Comparison of ENCODE assay signal across 8 cellular contexts in the genomic region with DNA sequence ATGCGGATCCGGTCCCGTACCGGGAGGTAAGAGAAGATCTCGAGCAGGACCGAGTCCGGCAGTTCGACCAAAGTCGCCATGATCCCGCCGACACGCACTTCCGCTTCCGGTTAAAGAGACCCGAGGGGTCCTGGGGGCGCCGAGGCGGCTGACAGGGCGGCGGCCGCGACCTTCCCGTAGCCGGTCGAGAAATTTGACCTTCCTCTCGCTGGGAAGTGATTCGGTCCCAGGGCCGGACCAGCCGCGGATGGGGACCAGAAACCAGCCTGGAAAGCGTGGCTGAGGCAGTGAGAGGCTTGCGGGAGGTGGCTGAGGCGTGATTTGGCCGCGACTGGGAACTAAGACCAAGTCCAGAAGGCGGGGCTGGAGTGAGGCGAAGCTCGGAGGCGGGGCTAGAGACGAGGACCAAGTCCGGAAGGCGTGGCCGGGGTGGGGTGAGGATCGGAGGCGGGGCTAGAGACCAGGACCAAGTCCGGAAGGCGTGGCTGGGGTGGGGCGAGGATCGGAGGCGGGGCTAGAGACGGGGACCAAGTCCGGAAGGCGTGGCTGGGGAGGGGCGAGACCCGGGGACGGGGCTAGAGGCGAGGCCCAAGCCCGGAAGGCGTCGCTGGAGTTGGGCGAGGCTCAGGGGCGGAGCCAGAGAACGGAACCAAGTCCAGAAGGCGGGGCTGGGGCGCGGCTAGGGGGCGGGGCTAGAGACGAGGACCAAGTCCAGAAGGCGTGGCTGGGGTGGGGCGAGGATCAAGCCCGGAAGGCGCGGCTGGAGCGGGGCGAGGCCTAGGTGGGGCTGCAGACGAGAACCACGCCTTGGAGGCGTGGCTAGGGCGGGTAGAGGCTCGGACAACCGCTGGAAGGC. TPM values are rescaled to one million over a fixed set of nuclear protein-coding genes. Genes with fewer than 3 reads are reported as not detected.
A peak's percentile ranks its signal among the peaks of the same experiment; 100 is the strongest.
DNase-seq lines count a peak whose midpoint lies in the region; ATAC-seq and TF ChIP-seq lines count a peak whose summit lies in the region.

TSS of gene FBXL12 (minus strand) at position 346 of the 856 bp plus-strand sequence. CDS start at position 80, 266 bp downstream.

- peak within 1 kb of the TSS; percentile 87 for H2AFZ ChIP-seq in neuron (ENCODE audit: low read depth, low read length)

- H3K9me3 ChIP-seq in HEK293 (ENCODE audit: control insufficient read depth, insufficient read depth, low read depth, low read length) = no peaks in the 10 kb centered on the region
- H3K9me3 ChIP-seq in neuron (ENCODE audit: low read length) = peaks cover 7% of the 10 kb centered on the region
- H3K9me3 ChIP-seq in subcutaneous abdominal adipose tissue (ENCODE audit: control insufficient read depth in 5 of 5, low read length in 5 of 5) = no peaks in the 10 kb centered on the region

- H3K36me3 ChIP-seq in HEK293 (ENCODE audit: control insufficient read depth in 2 of 2, insufficient read depth in 1 of 2, low read length in 2 of 2) (peaks cover 4 to 9% of the 10 kb centered on the region in 2 experiments; a peak in 2 of 3 replicates), neuron (ENCODE audit: insufficient read depth, low read length) (peaks cover 7% of the 10 kb centered on the region), subcutaneous abdominal adipose tissue (ENCODE audit: control insufficient read depth in 5 of 5, insufficient read depth in 5 of 5, low read length in 5 of 5) (peaks cover 0 to 3% (median 0%) of the 10 kb centered on the region in 5 donors)

- peak; percentile 90 for ATAC-seq in foreskin keratinocyte

- in situ Hi-C loops in SK-MEL-5 (cut with HindIII; ENCODE audit: low pct_unique_long_range_greater_than_20kb, low sequenced_read_pairs) = no loop called here

- POLR2A ChIA-PET in HEK293 (lab: Yijun Ruan, JAX) = interaction anchor here (0.6 to 1.9 kb wide), 9 partner anchors 8 to 50 kb away, joined by 3 to 29 read pairs (median 3); partner anchors contain the start of genes PIN1, UBL5 and ZNF846

- peak within 1 kb of the TSS; percentile 58 for H3K27ac ChIP-seq in HEK293 (ENCODE audit: extremely low read depth, low read depth, low read length)
- peak within 1 kb of the TSS; percentile 91 for H3K27ac ChIP-seq in foreskin keratinocyte
- peak within 1 kb of the TSS; percentile 84 for H3K27ac ChIP-seq in subcutaneous abdominal adipose tissue (ENCODE audit: low read depth, low read length)

- H3K4me3 ChIP-seq in HEK293 (ENCODE audit: low read depth, low read length) (peak within 1 kb of the TSS; percentile 100), neuron (ENCODE audit: low read length) (peak within 1 kb of the TSS; percentile 88), subcutaneous abdominal adipose tissue (ENCODE audit: low read depth in 1 of 5, low read length in 5 of 5) (peak within 1 kb of the TSS; percentile 75 to 96 (median 89))

- no peak for TF ChIP-seq CTCF in HEK293 (tag by site-specific recombination; IDR thresholded peaks at IDR 0.05)
- TF ChIP-seq CTCF in foreskin keratinocyte (conservative IDR thresholded peaks at IDR 0.05) = no peak

- peak within 1 kb of the TSS in 4 of 5 donors; percentile 88 to 98 (median 95) for H3K9ac ChIP-seq in subcutaneous abdominal adipose tissue (ENCODE audit: low read length in 5 of 5)

- CTCF ChIA-PET in HEK293 (lab: Yijun Ruan, JAX) = interaction anchor here (0.6 kb wide), 2 partner anchors 23 to 424 kb away, joined by 3 to 4 read pairs; no protein-coding TSS in a partner anchor

- DNase-seq in GDM1 (lab: John Stamatoyannopoulos, UW) = peak; percentile 100
- peak; percentile 100 for DNase-seq in MV-4-11 (lab: John Stamatoyannopoulos, UW)
- peak; percentile 98 for DNase-seq in SK-MEL-5 (ENCODE audit: low read depth, low spot score)
- peak; percentile 100 for DNase-seq in activated naive CD4-positive, alpha-beta T cell treated with Interleukin-2 at 50 U/mL for 16 hours
- peak; percentile 96 to 98 for DNase-seq in foreskin keratinocyte

- no peaks in the 10 kb centered on the region for H3K27me3 ChIP-seq in foreskin keratinocyte
- H3K27me3 ChIP-seq in neuron (ENCODE audit: insufficient read depth, low read length) = no peaks in the 10 kb centered on the region
- no peaks in the 10 kb centered on the region for H3K27me3 ChIP-seq in subcutaneous abdominal adipose tissue (ENCODE audit: control insufficient read depth in 5 of 5, insufficient read depth in 4 of 5, low read length in 5 of 5)

- H3K4me1 ChIP-seq in HEK293 (ENCODE audit: control insufficient read depth, insufficient read depth, low read length) = peaks cover 4% of the 10 kb centered on the region; the same call in 1 of the 2 replicates
- no peaks in the 10 kb centered on the region for H3K4me1 ChIP-seq in foreskin keratinocyte
- peaks cover 15% of the 10 kb centered on the region for H3K4me1 ChIP-seq in neuron (ENCODE audit: insufficient read depth, low read length)
- peaks cover 2 to 26% (median 18%) of the 10 kb centered on the region in 5 donors for H3K4me1 ChIP-seq in subcutaneous abdominal adipose tissue (ENCODE audit: control insufficient read depth in 5 of 5, insufficient read depth in 5 of 5, low read length in 5 of 5)

TF ChIP-seq in HEK293, 187 proteins besides CTCF, POLR2A, EP300 and RAD21 (continues in another document):
- TF ChIP-seq FEZF1 (tag by site-specific recombination; IDR thresholded peaks at IDR 0.05) = no peak
- TF ChIP-seq GFI1B (tag by site-specific recombination; IDR thresholded peaks at IDR 0.05) = no peak
- no peak for TF ChIP-seq SALL2 (tag by site-specific recombination; IDR thresholded peaks at IDR 0.05; ENCODE audit: borderline replicate concordance)
- no peak for TF ChIP-seq ZNF596 (tag by site-specific recombination; IDR thresholded peaks at IDR 0.05)
- no peak for TF ChIP-seq SCRT2 (tag by site-specific recombination; IDR thresholded peaks at IDR 0.05)
- no peak for TF ChIP-seq HOXD13 (CRISPR knock-in tag; IDR thresholded peaks at IDR 0.05; ENCODE audit: borderline replicate concordance)
- TF ChIP-seq ZNF623 (tag by site-specific recombination; IDR thresholded peaks at IDR 0.05) = no peak
- TF ChIP-seq YY2 (tag by site-specific recombination; IDR thresholded peaks at IDR 0.05) = peak; percentile 79
- TF ChIP-seq, protein P1, sequence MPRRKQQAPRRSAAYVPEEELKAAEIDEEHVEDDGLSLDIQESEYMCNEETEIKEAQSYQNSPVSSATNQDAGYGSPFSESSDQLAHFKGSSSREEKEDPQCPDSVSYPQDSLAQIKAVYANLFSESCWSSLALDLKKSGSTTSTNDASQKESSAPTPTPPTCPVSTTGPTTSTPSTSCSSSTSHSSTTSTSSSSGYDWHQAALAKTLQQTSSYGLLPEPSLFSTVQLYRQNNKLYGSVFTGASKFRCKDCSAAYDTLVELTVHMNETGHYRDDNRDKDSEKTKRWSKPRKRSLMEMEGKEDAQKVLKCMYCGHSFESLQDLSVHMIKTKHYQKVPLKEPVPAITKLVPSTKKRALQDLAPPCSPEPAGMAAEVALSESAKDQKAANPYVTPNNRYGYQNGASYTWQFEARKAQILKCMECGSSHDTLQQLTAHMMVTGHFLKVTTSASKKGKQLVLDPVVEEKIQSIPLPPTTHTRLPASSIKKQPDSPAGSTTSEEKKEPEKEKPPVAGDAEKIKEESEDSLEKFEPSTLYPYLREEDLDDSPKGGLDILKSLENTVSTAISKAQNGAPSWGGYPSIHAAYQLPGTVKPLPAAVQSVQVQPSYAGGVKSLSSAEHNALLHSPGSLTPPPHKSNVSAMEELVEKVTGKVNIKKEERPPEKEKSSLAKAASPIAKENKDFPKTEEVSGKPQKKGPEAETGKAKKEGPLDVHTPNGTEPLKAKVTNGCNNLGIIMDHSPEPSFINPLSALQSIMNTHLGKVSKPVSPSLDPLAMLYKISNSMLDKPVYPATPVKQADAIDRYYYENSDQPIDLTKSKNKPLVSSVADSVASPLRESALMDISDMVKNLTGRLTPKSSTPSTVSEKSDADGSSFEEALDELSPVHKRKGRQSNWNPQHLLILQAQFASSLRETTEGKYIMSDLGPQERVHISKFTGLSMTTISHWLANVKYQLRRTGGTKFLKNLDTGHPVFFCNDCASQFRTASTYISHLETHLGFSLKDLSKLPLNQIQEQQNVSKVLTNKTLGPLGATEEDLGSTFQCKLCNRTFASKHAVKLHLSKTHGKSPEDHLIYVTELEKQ (tag by site-specific recombination; IDR thresholded peaks at IDR 0.05; ENCODE audit: borderline replicate concordance) = no peak
- TF ChIP-seq OSR2 (tag by site-specific recombination; IDR thresholded peaks at IDR 0.05) = no peak
- no peak for TF ChIP-seq ZNF473 (tag by site-specific recombination; IDR thresholded peaks at IDR 0.05)
- no peak for TF ChIP-seq ZNF248 (tag by site-specific recombination; IDR thresholded peaks at IDR 0.05)
- TF ChIP-seq ZNF626 (tag by site-specific recombination; IDR thresholded peaks at IDR 0.05) = no peak
- TF ChIP-seq ZBTB11 (tag by site-specific recombination; conservative IDR thresholded peaks at IDR 0.05; ENCODE audit: low read depth) = peak; percentile 88

RNA-seq across cellular contexts. Expression of gene FBXL12, which starts in this region (rescaled TPM):
- total RNA-seq in SK-MEL-5 (2014; rRNA removed; shearing (Covaris generic)) = 9.6 and 11.5 TPM in 2 replicates
- 14.3 and 19.3 TPM in 2 replicates for polyA plus RNA-seq in SK-MEL-5 (2015; cell fraction: cytosol; rRNA removed)
- 68.0 and 68.6 TPM in 2 replicates for polyA plus RNA-seq in SK-MEL-5 (2015; cell fraction: nucleus; rRNA removed)
- 16.6 and 18.1 TPM in 2 replicates for total RNA-seq in foreskin keratinocyte
- 16.9 TPM in 2 replicates for polyA plus RNA-seq in foreskin keratinocyte

Comparison
In these comparisons a context has a peak if more than half of its experiments do, and no peak if none do; other contexts are left out.
1. Peak in every context shown above with its lines: DNase-seq, ATAC-seq, H3K4me3 ChIP-seq and H3K27ac ChIP-seq.